8 cellular contexts compared by ENCODE assay signal in the genomic region with DNA sequence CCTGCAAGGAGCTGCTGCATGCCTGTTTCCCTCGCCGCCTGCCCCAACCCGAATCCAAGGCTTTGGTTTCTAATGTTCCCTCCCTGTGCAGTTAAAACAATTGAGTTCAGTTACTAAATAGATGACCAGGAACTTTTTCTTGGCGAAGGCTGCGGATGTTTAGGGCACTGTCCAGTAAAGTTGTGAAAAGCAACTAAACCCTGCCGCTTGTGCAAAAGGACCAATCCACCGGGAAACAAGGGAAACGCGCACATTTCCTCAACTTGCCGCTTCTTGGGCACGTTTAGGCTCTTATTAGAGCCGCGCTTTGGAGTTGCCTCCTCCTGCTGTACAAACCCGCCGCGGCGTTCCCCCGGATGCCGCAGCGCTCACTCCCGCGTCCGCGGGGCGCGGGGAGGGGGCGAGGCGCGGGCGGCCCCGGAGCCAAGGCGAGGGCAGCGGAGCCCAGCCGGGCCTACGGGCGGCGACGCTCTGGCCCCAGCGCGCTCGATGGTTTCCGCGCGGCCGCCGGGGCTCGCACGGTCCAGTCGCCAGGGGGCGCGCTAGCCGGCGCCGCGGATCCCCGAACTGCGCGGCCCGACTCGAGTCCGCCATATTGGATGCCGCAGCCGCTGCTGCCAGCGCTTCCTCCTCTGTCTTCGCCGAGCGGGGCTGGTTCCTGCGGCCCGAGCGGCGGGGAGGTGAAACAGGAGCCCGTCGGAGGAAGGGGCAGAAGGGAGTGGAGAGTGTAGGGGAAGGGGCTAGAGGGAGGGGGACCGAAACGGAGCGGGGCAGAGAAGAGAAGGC. TPM values are rescaled to one million over a fixed set of nuclear protein-coding genes. Genes with fewer than 3 reads are reported as not detected.
DNase-seq lines count a peak whose midpoint lies in the region; ATAC-seq and TF ChIP-seq lines count a peak whose summit lies in the region.

A gene with protein sequence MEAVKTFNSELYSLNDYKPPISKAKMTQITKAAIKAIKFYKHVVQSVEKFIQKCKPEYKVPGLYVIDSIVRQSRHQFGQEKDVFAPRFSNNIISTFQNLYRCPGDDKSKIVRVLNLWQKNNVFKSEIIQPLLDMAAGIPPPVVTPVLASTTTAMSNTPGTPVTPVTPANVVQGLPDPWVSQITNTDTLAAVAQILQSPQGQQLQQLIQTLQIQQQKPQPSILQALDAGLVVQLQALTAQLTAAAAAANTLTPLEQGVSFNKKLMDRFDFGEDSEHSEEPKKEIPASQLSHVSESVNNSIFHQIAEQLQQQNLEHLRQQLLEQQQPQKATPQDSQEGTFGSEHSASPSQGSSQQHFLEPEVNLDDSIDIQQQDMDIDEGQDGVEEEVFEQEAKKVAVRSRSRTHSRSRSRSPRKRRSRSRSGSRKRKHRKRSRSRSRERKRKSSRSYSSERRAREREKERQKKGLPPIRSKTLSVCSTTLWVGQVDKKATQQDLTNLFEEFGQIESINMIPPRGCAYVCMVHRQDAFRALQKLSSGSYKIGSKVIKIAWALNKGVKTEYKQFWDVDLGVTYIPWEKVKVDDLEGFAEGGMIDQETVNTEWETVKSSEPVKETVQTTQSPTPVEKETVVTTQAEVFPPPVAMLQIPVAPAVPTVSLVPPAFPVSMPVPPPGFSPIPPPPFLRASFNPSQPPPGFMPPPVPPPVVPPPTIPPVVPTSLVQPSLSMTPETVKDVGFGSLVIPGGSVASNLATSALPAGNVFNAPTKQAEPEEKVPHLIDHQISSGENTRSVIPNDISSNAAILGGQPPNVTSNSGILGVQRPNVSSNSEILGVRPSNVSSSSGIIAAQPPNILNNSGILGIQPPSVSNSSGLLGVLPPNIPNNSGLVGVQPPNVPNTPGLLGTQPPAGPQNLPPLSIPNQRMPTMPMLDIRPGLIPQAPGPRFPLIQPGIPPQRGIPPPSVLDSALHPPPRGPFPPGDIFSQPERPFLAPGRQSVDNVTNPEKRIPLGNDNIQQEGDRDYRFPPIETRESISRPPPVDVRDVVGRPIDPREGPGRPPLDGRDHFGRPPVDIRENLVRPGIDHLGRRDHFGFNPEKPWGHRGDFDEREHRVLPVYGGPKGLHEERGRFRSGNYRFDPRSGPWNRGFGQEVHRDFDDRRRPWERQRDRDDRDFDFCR (N-terminal part only) (plus strand): TSS at position 593 of the 786 bp plus-strand sequence. CDS start 485 bp downstream, outside the sequence.

- peak within 1 kb of the TSS; percentile 99 for H3K27ac Mint-ChIP-seq in dendritic cell treated with granulocyte-macrophage colony-stimulating factor and Interleukin-4, amounts not matched to agents 40 ng/mL and 50 ng/mL, for 4 days

- H3K9me3 ChIP-seq in BLaER1 treated with 17β-estradiol and CSF1 and Interleukin-3, amounts not matched to agents 10 nM and 100 nM (replicated peaks in 1 of 11): no peaks in the 10 kb centered on the region
- no peaks in the 10 kb centered on the region for H3K9me3 ChIP-seq in liver (ENCODE audit: control insufficient read depth in 4 of 4, low read length in 3 of 4)

- peaks cover 38 to 47% (median 45%) of the 10 kb centered on the region in 10 experiments for H3K4me1 ChIP-seq in BLaER1 treated with 17β-estradiol and CSF1 and Interleukin-3, amounts not matched to agents 10 nM and 100 nM
- H3K4me1 ChIP-seq in liver (ENCODE audit: control insufficient read depth in 4 of 4, insufficient read depth in 4 of 4, low read length in 3 of 4): peaks cover 8 to 24% (median 21%) of the 10 kb centered on the region in 4 donors

- peaks cover 3% of the 10 kb centered on the region for H3K27me3 Mint-ChIP-seq in dendritic cell treated with granulocyte-macrophage colony-stimulating factor and Interleukin-4, amounts not matched to agents 40 ng/mL and 50 ng/mL, for 4 days

- H4K20me1 ChIP-seq in BLaER1 treated with 17β-estradiol and CSF1 and Interleukin-3, amounts not matched to agents 10 nM and 100 nM: peaks cover 37 to 42% (median 39%) of the 10 kb centered on the region in 11 experiments

- peak; percentile 5 to 52 for TF ChIP-seq RAD21 in liver (IDR thresholded peaks at IDR 0.05)

- H3K4me1 Mint-ChIP-seq in dendritic cell treated with granulocyte-macrophage colony-stimulating factor and Interleukin-4, amounts not matched to agents 40 ng/mL and 50 ng/mL, for 4 days (ENCODE audit: low read depth): peaks cover 38% of the 10 kb centered on the region

- peak; percentile 92 for TF ChIP-seq CTCF in liver (IDR thresholded peaks at IDR 0.05; ENCODE audit: low read depth, low read length, missing input control)

- peak; percentile 80 for ATAC-seq in GM19035 (IDR thresholded peaks at IDR 0.05; ENCODE audit: unreplicated experiment)
- ATAC-seq in HG03342 (IDR thresholded peaks at IDR 0.05; ENCODE audit: unreplicated experiment): peak; percentile 80

- no peaks in the 10 kb centered on the region for H3K9me3 Mint-ChIP-seq in dendritic cell treated with granulocyte-macrophage colony-stimulating factor and Interleukin-4, amounts not matched to agents 40 ng/mL and 50 ng/mL, for 4 days

- peaks cover 40% of the 10 kb centered on the region for H3K36me3 Mint-ChIP-seq in dendritic cell treated with granulocyte-macrophage colony-stimulating factor and Interleukin-4, amounts not matched to agents 40 ng/mL and 50 ng/mL, for 4 days (ENCODE audit: low read depth)

- peak within 1 kb of the TSS; percentile 99 to 100 (median 100) for H3K27ac ChIP-seq in BLaER1 treated with 17β-estradiol and CSF1 and Interleukin-3, amounts not matched to agents 10 nM and 100 nM
- peak within 1 kb of the TSS; percentile 99 to 100 for H3K27ac ChIP-seq in liver (ENCODE audit: low read depth in 1 of 2, low read length in 2 of 2)

- H3K36me3 ChIP-seq in BLaER1 treated with 17β-estradiol and CSF1 and Interleukin-3, amounts not matched to agents 10 nM and 100 nM: peaks cover 11 to 26% (median 19%) of the 10 kb centered on the region in 11 experiments; a peak in 21 of 22 replicates
- H3K36me3 ChIP-seq in liver (ENCODE audit: control insufficient read depth in 4 of 4, insufficient read depth in 3 of 4, low read depth in 1 of 4, low read length in 3 of 4): no peaks in the 10 kb centered on the region

- intact Hi-C loops in dendritic cell treated with granulocyte-macrophage colony-stimulating factor and Interleukin-4, amounts not matched to agents 40 ng/mL and 50 ng/mL, for 4 days (cut with micrococcal nuclease): loop anchor here (1.0 to 10.0 kb wide), 3 partner anchors 58 to 378 kb away; a partner anchor contains a TSS

- H3K27me3 ChIP-seq in BLaER1 treated with 17β-estradiol and CSF1 and Interleukin-3, amounts not matched to agents 10 nM and 100 nM: no peaks in the 10 kb centered on the region
- H3K27me3 ChIP-seq in liver (ENCODE audit: control insufficient read depth in 4 of 4, insufficient read depth in 4 of 4, low read length in 3 of 4): no peaks in the 10 kb centered on the region

- H3K4me2 ChIP-seq in BLaER1 treated with 17β-estradiol and CSF1 and Interleukin-3, amounts not matched to agents 10 nM and 100 nM: peak within 1 kb of the TSS; percentile 79 to 97 (median 90)

- peak within 1 kb of the TSS; percentile 94 for H3K4me3 Mint-ChIP-seq in dendritic cell treated with granulocyte-macrophage colony-stimulating factor and Interleukin-4, amounts not matched to agents 40 ng/mL and 50 ng/mL, for 4 days

- under 1% methylated on average over 75 of the region's 76 CpGs for WGBS in liver

- peak within 1 kb of the TSS; percentile 76 to 95 (median 88) for H3K4me3 ChIP-seq in BLaER1 treated with 17β-estradiol and CSF1 and Interleukin-3, amounts not matched to agents 10 nM and 100 nM
- H3K4me3 ChIP-seq in liver (ENCODE audit: low read depth in 1 of 3, low read length in 3 of 3): peak within 1 kb of the TSS; percentile 80 to 95 (median 94)

- DNase-seq in NCI-H510A treated with DMSO at 0.1 percent for 48 hours (lab: John Stamatoyannopoulos, UW): peak; percentile 93
- DNase-seq in activated CD4-positive, alpha-beta T cell treated with anti-CD3 and anti-CD28 coated beads, Interleukin-2, amount 50 U/mL, for 24 hours (ENCODE audit: low read depth in 1 of 2, low spot score in 1 of 2): peak; percentile 72 to 85
- DNase-seq in stimulated activated CD4-positive, alpha-beta T cell treated with anti-CD3 and anti-CD28 coated beads, Interleukin-4, amount 100 ng/mL, for 24 hours: peak; percentile 86

- H3K9ac ChIP-seq in BLaER1 treated with 17β-estradiol and CSF1 and Interleukin-3, amounts not matched to agents 10 nM and 100 nM: peak within 1 kb of the TSS; percentile 99 to 100 (median 100)
- H3K9ac ChIP-seq in liver (ENCODE audit: low read depth in 1 of 2, low read length in 2 of 2): peak within 1 kb of the TSS; percentile 70 to 87

TF ChIP-seq in liver, 16 proteins besides CTCF, POLR2A, EP300 and RAD21:
- TF ChIP-seq, protein P1, sequence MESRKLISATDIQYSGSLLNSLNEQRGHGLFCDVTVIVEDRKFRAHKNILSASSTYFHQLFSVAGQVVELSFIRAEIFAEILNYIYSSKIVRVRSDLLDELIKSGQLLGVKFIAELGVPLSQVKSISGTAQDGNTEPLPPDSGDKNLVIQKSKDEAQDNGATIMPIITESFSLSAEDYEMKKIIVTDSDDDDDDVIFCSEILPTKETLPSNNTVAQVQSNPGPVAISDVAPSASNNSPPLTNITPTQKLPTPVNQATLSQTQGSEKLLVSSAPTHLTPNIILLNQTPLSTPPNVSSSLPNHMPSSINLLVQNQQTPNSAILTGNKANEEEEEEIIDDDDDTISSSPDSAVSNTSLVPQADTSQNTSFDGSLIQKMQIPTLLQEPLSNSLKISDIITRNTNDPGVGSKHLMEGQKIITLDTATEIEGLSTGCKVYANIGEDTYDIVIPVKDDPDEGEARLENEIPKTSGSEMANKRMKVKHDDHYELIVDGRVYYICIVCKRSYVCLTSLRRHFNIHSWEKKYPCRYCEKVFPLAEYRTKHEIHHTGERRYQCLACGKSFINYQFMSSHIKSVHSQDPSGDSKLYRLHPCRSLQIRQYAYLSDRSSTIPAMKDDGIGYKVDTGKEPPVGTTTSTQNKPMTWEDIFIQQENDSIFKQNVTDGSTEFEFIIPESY (IDR thresholded peaks at IDR 0.05): no peak
- TF ChIP-seq NR2F2 (IDR thresholded peaks at IDR 0.05) (no peak), SP1 (IDR thresholded peaks at IDR 0.05) (peak; percentile 7), JUND (IDR thresholded peaks at IDR 0.05) (no peak), TAF1 (conservative IDR thresholded peaks at IDR 0.05) (no peak), YY1 (IDR thresholded peaks at IDR 0.05) (peak; percentile 96)
- TF ChIP-seq, protein P2, sequence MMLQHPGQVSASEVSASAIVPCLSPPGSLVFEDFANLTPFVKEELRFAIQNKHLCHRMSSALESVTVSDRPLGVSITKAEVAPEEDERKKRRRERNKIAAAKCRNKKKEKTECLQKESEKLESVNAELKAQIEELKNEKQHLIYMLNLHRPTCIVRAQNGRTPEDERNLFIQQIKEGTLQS (IDR thresholded peaks at IDR 0.05): no peak

RNA-seq across cellular contexts. Expression of the gene that starts here (rescaled TPM):
- total RNA-seq in liver: 10 to 100 TPM; 18.9 to 22.3 TPM
- polyA plus RNA-seq in liver: 1 to 10 TPM; 5.9 to 6.1 TPM

Comparison
In these comparisons a context has a peak if more than half of its experiments do, and no peak if none do; other contexts are left out.
1. Peak in every context shown above with its lines: DNase-seq, ATAC-seq, H3K4me3 ChIP-seq and H3K27ac ChIP-seq.